Comparison of ENCODE assay signal across 11 cellular contexts in genomic region chr2:219124379-219125110, GRCh38. TPM values are rescaled to one million over a fixed set of nuclear protein-coding genes. Genes with fewer than 3 reads are reported as not detected.
DNase-seq lines count a peak whose midpoint lies in the region; ATAC-seq, FAIRE-seq and TF ChIP-seq lines count a peak whose summit lies in the region.
"Had no signal": no experiment of that assay in that cellular context is flagged by ENCODE, and none has a peak within 500 bp of the region (broad histone marks: within the 10 kb centered on the region; RNA-seq: fewer than 3 reads in every experiment).

No MANE protein-coding gene starts in this region.

- CTCF ChIA-PET in activated CD4-positive, alpha-beta T cell treated with anti-CD3 and anti-CD28 coated beads for 36 hours (lab: Charles Lee) = interaction anchor here (0.9 to 12.0 kb wide), 8 partner anchors 19 to 96 kb away, joined by 3 to 154 read pairs (median 4); no protein-coding TSS in a partner anchor

- no peak for FAIRE-seq in small intestine (lab: Jason Lieb, UNC)
- FAIRE-seq: A204.1 had no signal

- H3K4me1 ChIP-seq in small intestine (ENCODE audit: control insufficient read depth in 2 of 2, insufficient read depth in 1 of 2, low read depth in 1 of 2, low read length in 1 of 2) = peaks cover 11 to 21% of the 10 kb centered on the region in 2 donors

- no peak overlapping the region for H3K27ac Mint-ChIP-seq in activated CD4-positive, alpha-beta T cell treated with anti-CD3 and anti-CD28 coated beads for 36 hours
- H3K27ac Mint-ChIP-seq in T-helper 2 cell treated with Interferon-gamma antibody and Interleukin-4, amounts not matched to agents 5 μg/mL and 100 μg/mL, for 36 hours = no peak overlapping the region

- no peak for TF ChIP-seq CTCF in fibroblast of mammary gland (conservative IDR thresholded peaks at IDR 0.05; ENCODE audit: control insufficient read depth, insufficient read depth, low read depth, low read length)

- H3K4me3 ChIP-seq in fibroblast of mammary gland (ENCODE audit: control insufficient read depth, low read depth, low read length) (no peak overlapping the region), small intestine (ENCODE audit: low read depth in 1 of 2, low read length in 2 of 2) (no peak overlapping the region)

- H3K27ac ChIP-seq in small intestine (ENCODE audit: low read depth in 1 of 2, low read length in 1 of 2) = peak overlapping the region; percentile 70 to 87

- no peaks in the 10 kb centered on the region for H3K36me3 ChIP-seq in small intestine (ENCODE audit: control insufficient read depth in 2 of 2, insufficient read depth in 2 of 2, low read length in 2 of 2)

- H3K36me3 Mint-ChIP-seq in activated CD4-positive, alpha-beta T cell treated with anti-CD3 and anti-CD28 coated beads for 36 hours (ENCODE audit: low read depth) = no peaks in the 10 kb centered on the region
- H3K36me3 Mint-ChIP-seq in T-helper 2 cell treated with Interferon-gamma antibody and Interleukin-4, amounts not matched to agents 5 μg/mL and 100 μg/mL, for 36 hours (ENCODE audit: low read depth) = no peaks in the 10 kb centered on the region

- peaks cover 18% of the 10 kb centered on the region for H3K4me1 Mint-ChIP-seq in activated CD4-positive, alpha-beta T cell treated with anti-CD3 and anti-CD28 coated beads for 36 hours
- H3K4me1 Mint-ChIP-seq in T-helper 2 cell treated with Interferon-gamma antibody and Interleukin-4, amounts not matched to agents 5 μg/mL and 100 μg/mL, for 36 hours (ENCODE audit: low read depth) = peaks cover 4% of the 10 kb centered on the region

- intact Hi-C loops in activated CD4-positive, alpha-beta T cell treated with anti-CD3 and anti-CD28 coated beads for 36 hours (cut with DNase I, micrococcal nuclease) = no loop called here

- WGBS in small intestine, 3 donors = 5 to 45% (median 27%) methylated on average over 4 of the region's 4 CpGs

- no peak for DNase-seq in activated CD4-positive, alpha-beta T cell treated with anti-CD3 and anti-CD28 coated beads for 36 hours
- no peak for DNase-seq in activated CD4-positive, alpha-beta T cell treated with anti-CD3 and anti-CD28 coated beads, Interleukin-2, amount 50 U/mL, for 1 hour
- peak; percentile 9 for DNase-seq in T-helper 2 cell treated with Interferon-gamma antibody and Interleukin-4, amounts not matched to agents 5 μg/mL and 100 μg/mL, for 36 hours (ENCODE audit: low spot score)
- DNase-seq in fibroblast of mammary gland (ENCODE audit: low read depth) (peak; percentile 84), small intestine (peak; percentile 81), NCI-H345 treated with DMSO at 0.1 percent for 48 hours (lab: John Stamatoyannopoulos, UW; ENCODE audit: unreplicated experiment) (no peak), EL (no peak)
- DNase-seq: NCI-H2171, T-helper 1 cell had no signal

- H3K4me3 Mint-ChIP-seq in activated CD4-positive, alpha-beta T cell treated with anti-CD3 and anti-CD28 coated beads for 36 hours = no peak overlapping the region
- no peak overlapping the region for H3K4me3 Mint-ChIP-seq in T-helper 2 cell treated with Interferon-gamma antibody and Interleukin-4, amounts not matched to agents 5 μg/mL and 100 μg/mL, for 36 hours

- H3K9me3 ChIP-seq in small intestine (ENCODE audit: control insufficient read depth, low read depth) = no peaks in the 10 kb centered on the region

- no peaks in the 10 kb centered on the region for H3K27me3 ChIP-seq in small intestine (ENCODE audit: control insufficient read depth in 2 of 2, insufficient read depth in 2 of 2, low read length in 2 of 2)

- ATAC-seq in activated CD4-positive, alpha-beta T cell treated with anti-CD3 and anti-CD28 coated beads for 36 hours = peak; percentile 33
- no peak for ATAC-seq in HG02623 (IDR thresholded peaks at IDR 0.05; ENCODE audit: unreplicated experiment)

- POLR2A ChIA-PET in activated CD4-positive, alpha-beta T cell treated with anti-CD3 and anti-CD28 coated beads for 36 hours (lab: Charles Lee) = no interaction called here

- no peaks in the 10 kb centered on the region for H3K27me3 Mint-ChIP-seq in activated CD4-positive, alpha-beta T cell treated with anti-CD3 and anti-CD28 coated beads for 36 hours
- no peaks in the 10 kb centered on the region for H3K27me3 Mint-ChIP-seq in T-helper 2 cell treated with Interferon-gamma antibody and Interleukin-4, amounts not matched to agents 5 μg/mL and 100 μg/mL, for 36 hours (ENCODE audit: low read depth)

- no peaks in the 10 kb centered on the region for H3K9me3 Mint-ChIP-seq in activated CD4-positive, alpha-beta T cell treated with anti-CD3 and anti-CD28 coated beads for 36 hours (ENCODE audit: low read depth)
- no peaks in the 10 kb centered on the region for H3K9me3 Mint-ChIP-seq in T-helper 2 cell treated with Interferon-gamma antibody and Interleukin-4, amounts not matched to agents 5 μg/mL and 100 μg/mL, for 36 hours

RNA-seq across cellular contexts. Expression of gene NHEJ1, which starts 36.1 kb away (rescaled TPM):
- 10 to 100 TPM; 20.7 to 23.8 TPM for total RNA-seq in activated CD4-positive, alpha-beta T cell treated with anti-CD3 and anti-CD28 coated beads for 36 hours
- polyA plus RNA-seq in small intestine = 10 to 100 TPM; 19.3 to 40.0 (median 33.2) TPM

RNA-seq across cellular contexts. Expression of gene SLC23A3, which starts 45.3 kb away (rescaled TPM):
- 1 to 10 TPM; 1.2 to 1.9 TPM for total RNA-seq in activated CD4-positive, alpha-beta T cell treated with anti-CD3 and anti-CD28 coated beads for 36 hours
- polyA plus RNA-seq in small intestine = 10 to 100 TPM in 2 of 3 donors, 1 to 10 TPM in 1; 4.3 to 26.6 (median 11.1) TPM

RNA-seq across cellular contexts. Expression of gene CNPPD1, which starts 52.2 kb away (rescaled TPM):
- 10 to 100 TPM; 38.7 to 41.4 TPM for total RNA-seq in activated CD4-positive, alpha-beta T cell treated with anti-CD3 and anti-CD28 coated beads for 36 hours
- polyA plus RNA-seq in small intestine = 10 to 100 TPM; 54.6 to 86.7 (median 81.2) TPM

RNA-seq across cellular contexts. Expression of gene RETREG2, which starts 53.5 kb away (rescaled TPM):
- total RNA-seq in activated CD4-positive, alpha-beta T cell treated with anti-CD3 and anti-CD28 coated beads for 36 hours = 10 to 100 TPM; 58.8 to 70.1 TPM
- 10 to 100 TPM; 36.2 to 66.0 (median 43.0) TPM for polyA plus RNA-seq in small intestine

Comparison
In these comparisons a context has a peak if more than half of its experiments do, and no peak if none do; other contexts are left out.
1. DNase-seq: peak in T-helper 2 cell treated with Interferon-gamma antibody and Interleukin-4, amounts not matched to agents 5 μg/mL and 100 μg/mL, for 36 hours (single experiment), fibroblast of mammary gland (single experiment) and small intestine (single experiment); none in activated CD4-positive, alpha-beta T cell treated with anti-CD3 and anti-CD28 coated beads for 36 hours (single experiment), activated CD4-positive, alpha-beta T cell treated with anti-CD3 and anti-CD28 coated beads, Interleukin-2, amount 50 U/mL, for 1 hour (single experiment), NCI-H345 treated with DMSO at 0.1 percent for 48 hours (single experiment) and EL (single experiment).